In the genomic region with DNA sequence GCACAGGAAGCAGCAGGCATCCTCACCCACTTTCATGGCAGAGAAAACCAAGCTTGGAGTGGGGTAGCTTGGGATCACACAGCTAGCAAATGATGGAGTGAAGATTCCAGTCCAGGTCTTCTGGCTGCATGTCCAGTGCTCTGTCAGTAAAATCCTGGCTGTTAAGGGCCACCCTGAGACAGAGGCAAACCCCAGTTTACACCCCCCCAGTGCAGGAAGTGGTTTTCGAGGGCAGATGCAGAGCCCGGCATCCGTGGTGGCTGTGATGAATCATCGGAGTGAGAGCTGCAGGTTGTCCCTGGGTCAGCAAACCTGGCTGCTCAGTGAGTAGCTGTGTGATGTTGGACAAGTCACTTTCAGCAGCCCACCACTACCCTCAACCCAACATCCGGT, we compare ENCODE assay signal across 1 cellular context.
TF ChIP-seq lines count a peak whose summit lies in the region.

No MANE protein-coding gene starts in this region.

TF ChIP-seq in GM12878, 131 proteins besides CTCF, POLR2A, EP300 and RAD21 (continued from another document):
- TF ChIP-seq, protein P1, sequence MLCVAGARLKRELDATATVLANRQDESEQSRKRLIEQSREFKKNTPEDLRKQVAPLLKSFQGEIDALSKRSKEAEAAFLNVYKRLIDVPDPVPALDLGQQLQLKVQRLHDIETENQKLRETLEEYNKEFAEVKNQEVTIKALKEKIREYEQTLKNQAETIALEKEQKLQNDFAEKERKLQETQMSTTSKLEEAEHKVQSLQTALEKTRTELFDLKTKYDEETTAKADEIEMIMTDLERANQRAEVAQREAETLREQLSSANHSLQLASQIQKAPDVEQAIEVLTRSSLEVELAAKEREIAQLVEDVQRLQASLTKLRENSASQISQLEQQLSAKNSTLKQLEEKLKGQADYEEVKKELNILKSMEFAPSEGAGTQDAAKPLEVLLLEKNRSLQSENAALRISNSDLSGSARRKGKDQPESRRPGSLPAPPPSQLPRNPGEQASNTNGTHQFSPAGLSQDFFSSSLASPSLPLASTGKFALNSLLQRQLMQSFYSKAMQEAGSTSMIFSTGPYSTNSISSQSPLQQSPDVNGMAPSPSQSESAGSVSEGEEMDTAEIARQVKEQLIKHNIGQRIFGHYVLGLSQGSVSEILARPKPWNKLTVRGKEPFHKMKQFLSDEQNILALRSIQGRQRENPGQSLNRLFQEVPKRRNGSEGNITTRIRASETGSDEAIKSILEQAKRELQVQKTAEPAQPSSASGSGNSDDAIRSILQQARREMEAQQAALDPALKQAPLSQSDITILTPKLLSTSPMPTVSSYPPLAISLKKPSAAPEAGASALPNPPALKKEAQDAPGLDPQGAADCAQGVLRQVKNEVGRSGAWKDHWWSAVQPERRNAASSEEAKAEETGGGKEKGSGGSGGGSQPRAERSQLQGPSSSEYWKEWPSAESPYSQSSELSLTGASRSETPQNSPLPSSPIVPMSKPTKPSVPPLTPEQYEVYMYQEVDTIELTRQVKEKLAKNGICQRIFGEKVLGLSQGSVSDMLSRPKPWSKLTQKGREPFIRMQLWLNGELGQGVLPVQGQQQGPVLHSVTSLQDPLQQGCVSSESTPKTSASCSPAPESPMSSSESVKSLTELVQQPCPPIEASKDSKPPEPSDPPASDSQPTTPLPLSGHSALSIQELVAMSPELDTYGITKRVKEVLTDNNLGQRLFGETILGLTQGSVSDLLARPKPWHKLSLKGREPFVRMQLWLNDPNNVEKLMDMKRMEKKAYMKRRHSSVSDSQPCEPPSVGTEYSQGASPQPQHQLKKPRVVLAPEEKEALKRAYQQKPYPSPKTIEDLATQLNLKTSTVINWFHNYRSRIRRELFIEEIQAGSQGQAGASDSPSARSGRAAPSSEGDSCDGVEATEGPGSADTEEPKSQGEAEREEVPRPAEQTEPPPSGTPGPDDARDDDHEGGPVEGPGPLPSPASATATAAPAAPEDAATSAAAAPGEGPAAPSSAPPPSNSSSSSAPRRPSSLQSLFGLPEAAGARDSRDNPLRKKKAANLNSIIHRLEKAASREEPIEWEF (IDR thresholded peaks at IDR 0.05; ENCODE audit: insufficient replicate concordance, low read depth, low read length): no peak
- no peak for TF ChIP-seq BMI1 (IDR thresholded peaks at IDR 0.05; ENCODE audit: borderline replicate concordance)
- no peak for TF ChIP-seq SUZ12 (IDR thresholded peaks at IDR 0.05; ENCODE audit: unreplicated experiment)
- TF ChIP-seq NBN (IDR thresholded peaks at IDR 0.05): peak; percentile 83; the same call in 1 of the 2 replicates
- no peak for TF ChIP-seq ZBTB33 (IDR thresholded peaks at IDR 0.05)
- no peak for TF ChIP-seq GABPA (IDR thresholded peaks at IDR 0.05; ENCODE audit: low read depth)
- peak; percentile 93 for TF ChIP-seq TCF12 (IDR thresholded peaks at IDR 0.05; ENCODE audit: low read depth, low read length)
- no peak for TF ChIP-seq SMAD5 (IDR thresholded peaks at IDR 0.05; ENCODE audit: low read depth)
- TF ChIP-seq ATF7 (IDR thresholded peaks at IDR 0.05; ENCODE audit: low read depth): peak; percentile 86
- TF ChIP-seq ZSCAN29 (IDR thresholded peaks at IDR 0.05): peak; percentile 31; the same call in 1 of the 2 replicates
- TF ChIP-seq NR2F1 (conservative IDR thresholded peaks at IDR 0.05): peak; percentile 92
- no peak for TF ChIP-seq FOS (IDR thresholded peaks at IDR 0.05; ENCODE audit: borderline replicate concordance, extremely low read depth, insufficient read length)
- no peak for TF ChIP-seq HDAC6 (IDR thresholded peaks at IDR 0.05; ENCODE audit: unreplicated experiment)
- peak; percentile 64; the same call in 1 of the 2 replicates for TF ChIP-seq MXI1 (IDR thresholded peaks at IDR 0.05; ENCODE audit: low read depth, low read length)
- TF ChIP-seq SKIL (IDR thresholded peaks at IDR 0.05; ENCODE audit: low read depth, poor library complexity, severe bottlenecking): peak; percentile 48
- TF ChIP-seq CREM (IDR thresholded peaks at IDR 0.05; ENCODE audit: low read depth): peak; percentile 83
- no peak for TF ChIP-seq FOXM1 (IDR thresholded peaks at IDR 0.05; ENCODE audit: low read depth, low read length)
- peak in 1 of 2 experiments; percentile 80; a peak in 2 of 4 replicates for TF ChIP-seq ETV6 (conservative IDR thresholded peaks at IDR 0.05 in 1 of 2, IDR thresholded peaks at IDR 0.05 in 1 of 2; ENCODE audit: borderline replicate concordance in 1 of 2, low read depth in 1 of 2)
- TF ChIP-seq MAX (IDR thresholded peaks at IDR 0.05; ENCODE audit: low read depth, low read length): no peak; the same call in 1 of the 2 replicates
- peak; percentile 81 for TF ChIP-seq PAX5 (IDR thresholded peaks at IDR 0.05; ENCODE audit: borderline replicate concordance, low read depth, low read length)
- TF ChIP-seq KDM1A (IDR thresholded peaks at IDR 0.05; ENCODE audit: borderline replicate concordance): no peak
- peak; percentile 78 to 81 for TF ChIP-seq BHLHE40 (IDR thresholded peaks at IDR 0.05; ENCODE audit: borderline replicate concordance in 1 of 2, low read depth in 2 of 2, low read length in 1 of 2)
- TF ChIP-seq ZNF274 (IDR thresholded peaks at IDR 0.05; ENCODE audit: insufficient read depth, insufficient read length): no peak
- peak; percentile 85; the same call in 1 of the 2 replicates for TF ChIP-seq TBL1XR1 (IDR thresholded peaks at IDR 0.05; ENCODE audit: low read depth, low read length)
- no peak for TF ChIP-seq PAX8 (IDR thresholded peaks at IDR 0.05)
- peak; percentile 3; the same call in 1 of the 2 replicates for TF ChIP-seq SMC3 (IDR thresholded peaks at IDR 0.05; ENCODE audit: borderline replicate concordance, low read length)
- TF ChIP-seq BCL11A (IDR thresholded peaks at IDR 0.05; ENCODE audit: low read depth, low read length): peak; percentile 78
- TF ChIP-seq DPF2 (IDR thresholded peaks at IDR 0.05): peak; percentile 91
- peak; percentile 76; the same call in 1 of the 2 replicates for TF ChIP-seq MTA2 (IDR thresholded peaks at IDR 0.05; ENCODE audit: low read depth)
- TF ChIP-seq POLR2AphosphoS5 (IDR thresholded peaks at IDR 0.05; ENCODE audit: low read length): peak; percentile 43; the same call in 1 of the 2 replicates
- TF ChIP-seq RCOR1 (conservative IDR thresholded peaks at IDR 0.05; ENCODE audit: low read depth, low read length): 0 out of 2 replicates have a peak, but pooled peaks have one; percentile 39
- peak; percentile 79 for TF ChIP-seq EED (IDR thresholded peaks at IDR 0.05; ENCODE audit: low read depth)
- TF ChIP-seq RB1 (IDR thresholded peaks at IDR 0.05; ENCODE audit: borderline replicate concordance): no peak
- TF ChIP-seq SREBF2 (IDR thresholded peaks at IDR 0.05; ENCODE audit: low read length): no peak
- no peak for TF ChIP-seq CHD1 (IDR thresholded peaks at IDR 0.05; ENCODE audit: low read depth, low read length)
- peak; percentile 46; the same call in 1 of the 2 replicates for TF ChIP-seq JUND (IDR thresholded peaks at IDR 0.05; ENCODE audit: low read depth, low read length)
- no peak for TF ChIP-seq NFYA (IDR thresholded peaks at IDR 0.05; ENCODE audit: borderline replicate concordance, low read depth, low read length)
- no peak for TF ChIP-seq STAT3 (IDR thresholded peaks at IDR 0.05; ENCODE audit: low read depth, low read length)
- TF ChIP-seq POU2F2 (IDR thresholded peaks at IDR 0.05; ENCODE audit: borderline replicate concordance, low read depth, low read length): peak; percentile 77
- peak; percentile 30 for TF ChIP-seq PBX3 (IDR thresholded peaks at IDR 0.05; ENCODE audit: insufficient replicate concordance, low read depth, low read length)
- TF ChIP-seq EGR1 (IDR thresholded peaks at IDR 0.05; ENCODE audit: borderline replicate concordance in 1 of 2, low read depth in 2 of 2, low read length in 2 of 2): 0 out of 3 replicates have a peak, but pooled peaks of 1 of the 2 experiments have one; percentile 43
- peak; percentile 69; the same call in 1 of the 2 replicates for TF ChIP-seq TCF3 (IDR thresholded peaks at IDR 0.05; ENCODE audit: borderline replicate concordance, insufficient read depth, low read depth, low read length)
